Comparison of ENCODE assay signal across 8 cellular contexts in the genomic region with DNA sequence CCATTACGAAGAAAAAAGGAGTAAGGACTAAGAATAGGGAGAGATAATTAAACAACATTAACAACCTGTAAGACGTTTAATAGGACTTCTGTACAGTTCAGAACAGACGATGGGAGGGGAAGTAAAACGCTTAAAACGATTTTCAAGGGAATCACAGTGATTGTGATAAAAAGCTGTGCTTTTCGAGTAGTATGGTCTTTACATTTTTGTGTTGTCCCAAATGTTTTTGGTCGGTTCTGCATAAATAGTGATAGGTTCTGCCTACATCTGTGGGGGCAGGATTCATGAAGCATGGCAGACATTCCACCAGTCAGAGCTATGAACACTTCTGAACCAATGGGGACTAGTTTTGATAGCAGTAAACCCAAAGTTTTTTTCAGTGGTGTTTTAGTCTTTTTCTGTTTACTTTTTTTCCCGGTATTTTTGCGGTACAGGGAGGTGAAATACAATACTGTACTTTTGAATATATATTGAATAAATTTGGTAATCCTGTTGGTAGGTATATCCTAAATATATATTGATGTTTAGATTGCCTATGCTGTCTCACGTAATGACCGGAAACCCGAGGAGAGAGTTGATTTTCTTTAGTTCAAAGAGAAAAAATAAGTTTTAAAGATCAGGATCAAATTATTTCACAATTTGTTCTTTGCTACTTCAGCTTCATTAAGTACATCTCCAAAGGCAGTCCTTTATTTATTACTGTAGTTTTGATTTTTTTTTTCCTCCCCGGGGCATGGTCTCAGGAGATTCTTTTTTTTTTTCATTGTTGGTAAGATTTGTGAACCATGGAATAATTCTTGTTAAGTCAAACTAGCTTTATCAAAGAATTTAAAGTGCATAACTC. TPM values are rescaled to one million over a fixed set of nuclear protein-coding genes. Genes with fewer than 3 reads are reported as not detected.
DNase-seq lines count a peak whose midpoint lies in the region; ATAC-seq and TF ChIP-seq lines count a peak whose summit lies in the region.

No MANE protein-coding gene starts in this region.

- no peak for TF ChIP-seq POLR2A in gastroesophageal sphincter (IDR thresholded peaks at IDR 0.05)
- TF ChIP-seq POLR2A in prostate gland (IDR thresholded peaks at IDR 0.05), result no peak

- H3K27ac ChIP-seq in gastroesophageal sphincter (peak overlapping the region; percentile 60 to 99 (median 96)), prostate gland (peak overlapping the region; percentile 100)

- intact Hi-C loops in prostate gland (cut with DNase I), result loop anchor here (5.0 to 10.0 kb wide), 4 partner anchors 97 to 303 kb away; a partner anchor contains a TSS

- H3K4me1 ChIP-seq in gastroesophageal sphincter (peaks cover 0 to 51% (median 0%) of the 10 kb centered on the region in 3 donors), prostate gland (replicated peaks) (peaks cover 3% of the 10 kb centered on the region)

- H3K4me3 ChIP-seq in AG09309 (ENCODE audit: control insufficient read depth, low read depth, low read length) (peak overlapping the region; percentile 98), gastroesophageal sphincter (peak overlapping the region; percentile 67 to 92), prostate gland (peak overlapping the region; percentile 86 to 97)

- peak overlapping the region; percentile 83 for H3K27ac Mint-ChIP-seq in activated T-helper 17 cell treated with anti-CD3 and anti-CD28 coated beads, Interleukin-2, amount 50 U/mL, for 72 hours

- H3K27me3 Mint-ChIP-seq in activated T-helper 17 cell treated with anti-CD3 and anti-CD28 coated beads, Interleukin-2, amount 50 U/mL, for 72 hours, result no peaks in the 10 kb centered on the region

- H3K9me3 ChIP-seq in gastroesophageal sphincter (no peaks in the 10 kb centered on the region), prostate gland (no peaks in the 10 kb centered on the region)

- peak; percentile 28 for ATAC-seq in GM18502 (IDR thresholded peaks at IDR 0.05; ENCODE audit: poor library complexity, unreplicated experiment)
- peak; percentile 44 for ATAC-seq in activated T-helper 17 cell treated with anti-CD3 and anti-CD28 coated beads, Interleukin-2, amount 50 U/mL, for 72 hours (replicated peaks)
- ATAC-seq in gastroesophageal sphincter, result no peak

- H3K9me3 Mint-ChIP-seq in activated T-helper 17 cell treated with anti-CD3 and anti-CD28 coated beads, Interleukin-2, amount 50 U/mL, for 72 hours, result no peaks in the 10 kb centered on the region

- TF ChIP-seq CTCF in AG09309 (IDR thresholded peaks at IDR 0.05; ENCODE audit: control insufficient read depth, insufficient read depth, low read depth, low read length, missing control alignments) (no peak), gastroesophageal sphincter (IDR thresholded peaks at IDR 0.05) (no peak), prostate gland (IDR thresholded peaks at IDR 0.05) (no peak)

- WGBS in gastroesophageal sphincter (ENCODE audit: low coverage in 1 of 2), 2 donors, result 0 to 2% methylated on average over 13 of the region's 13 CpGs
- WGBS in prostate gland, result under 1% methylated on average over 13 of the region's 13 CpGs

- H3K36me3 ChIP-seq in gastroesophageal sphincter (no peaks in the 10 kb centered on the region), prostate gland (no peaks in the 10 kb centered on the region)

- H3K4me3 Mint-ChIP-seq in activated T-helper 17 cell treated with anti-CD3 and anti-CD28 coated beads, Interleukin-2, amount 50 U/mL, for 72 hours, result peak overlapping the region; percentile 90

- no peak for TF ChIP-seq EP300 in gastroesophageal sphincter (IDR thresholded peaks at IDR 0.05)

- peaks cover 19% of the 10 kb centered on the region for H3K36me3 Mint-ChIP-seq in activated T-helper 17 cell treated with anti-CD3 and anti-CD28 coated beads, Interleukin-2, amount 50 U/mL, for 72 hours (ENCODE audit: low read depth)

- DNase-seq in AG09309 (ENCODE audit: low read depth) (peak; percentile 32), LHCN-M2 (ENCODE audit: low read depth) (peak; percentile 63), prostate gland (ENCODE audit: low spot score) (peak; percentile 42), middle frontal gyrus (ENCODE audit: extremely low spot score, low spot score) (no peak), NCI-H146 (lab: John Stamatoyannopoulos, UW) (no peak)

- H3K27me3 ChIP-seq in gastroesophageal sphincter, result no peaks in the 10 kb centered on the region
- no peaks in the 10 kb centered on the region for H3K27me3 ChIP-seq in prostate gland (replicated peaks; ENCODE audit: insufficient read depth)

- peaks cover 32% of the 10 kb centered on the region for H3K4me1 Mint-ChIP-seq in activated T-helper 17 cell treated with anti-CD3 and anti-CD28 coated beads, Interleukin-2, amount 50 U/mL, for 72 hours

RNA-seq across cellular contexts. Expression of a gene that starts 1.3 kb away (rescaled TPM):
- total RNA-seq in LHCN-M2 (2014; rRNA removed) (46.1 and 50.1 TPM in 2 replicates), gastroesophageal sphincter (10 to 100 TPM; 54.4 to 71.6 (median 62.7) TPM), prostate gland (10 to 100 TPM; 68.8 to 73.6 TPM)
- polyA plus RNA-seq in LHCN-M2 (2012), result 15.7 TPM
- 10 to 100 TPM; 40.0 to 43.9 TPM for total RNA-seq in activated T-helper 17 cell treated with anti-CD3 and anti-CD28 coated beads, Interleukin-2, amount 50 U/mL, for 72 hours

Comparison
In these comparisons a context has a peak if more than half of its experiments do, and no peak if none do; other contexts are left out.
1. DNase-seq: peak in AG09309 (single experiment), LHCN-M2 (single experiment) and prostate gland (single experiment); none in middle frontal gyrus (single experiment) and NCI-H146 (single experiment).
2. Peak in every context shown above with its lines, with median percentiles within 50 percentile points of each other: H3K4me3 ChIP-seq.